ENCODE assay signal across 34 cellular contexts in the genomic region with DNA sequence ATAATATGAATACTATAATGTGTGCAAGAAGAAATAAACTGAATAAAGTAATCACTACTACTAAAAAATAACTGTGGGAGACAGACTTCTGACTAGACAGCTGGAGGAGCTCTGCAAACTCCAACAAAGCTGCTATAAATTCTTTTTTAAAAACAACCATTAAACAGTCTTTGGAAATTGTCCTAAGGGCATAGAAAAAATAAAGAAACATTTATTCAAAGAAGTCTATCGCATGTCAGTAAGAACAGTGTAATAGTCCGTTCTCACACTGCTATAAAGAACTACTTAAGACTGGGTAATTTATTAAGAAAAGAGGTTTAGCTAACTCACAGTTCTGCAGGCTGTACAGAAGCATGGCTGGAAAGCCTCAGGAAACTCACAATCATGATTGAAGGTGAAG. TPM values are rescaled to one million over a fixed set of nuclear protein-coding genes. Genes with fewer than 3 reads are reported as not detected.
"Had no signal": no experiment of that assay in that cellular context is flagged by ENCODE, and none has a peak within 500 bp of the region (broad histone marks: within the 10 kb centered on the region; RNA-seq: fewer than 3 reads in every experiment).

No MANE protein-coding gene starts in this region.

- H3K36me3 Mint-ChIP-seq: activated CD4-positive, alpha-beta memory T cell treated with anti-CD3 and anti-CD28 coated beads for 36 hours; activated CD8-positive, alpha-beta memory T cell treated with anti-CD3 and anti-CD28 coated beads, Interleukin-2, amount 10 ng/mL, durations not matched to agents 7 days and 5 days had no signal

- H3K4me1 Mint-ChIP-seq: activated CD4-positive, alpha-beta T cell treated with anti-CD3 and anti-CD28 coated beads for 36 hours; activated CD4-positive, alpha-beta T cell treated with anti-CD3 and anti-CD28 coated beads, Interleukin-2, amount 10 ng/mL, durations not matched to agents 24 days and 14 days; activated CD8-positive, alpha-beta memory T cell treated with anti-CD3 and anti-CD28 coated beads, Interleukin-2, amount 10 ng/mL, durations not matched to agents 7 days and 5 days; central memory CD8-positive, alpha-beta T cell; endodermal cell had no signal

- H3K4me3 Mint-ChIP-seq: activated CD4-positive, alpha-beta memory T cell treated with anti-CD3 and anti-CD28 coated beads for 36 hours; activated CD4-positive, alpha-beta T cell treated with anti-CD3 and anti-CD28 coated beads for 36 hours; activated CD4-positive, alpha-beta T cell treated with anti-CD3 and anti-CD28 coated beads, Interleukin-2, amount 10 ng/mL, durations not matched to agents 24 days and 14 days; activated CD8-positive, alpha-beta memory T cell treated with anti-CD3 and anti-CD28 coated beads, Interleukin-2, amount 10 ng/mL, durations not matched to agents 7 days and 5 days; activated CD8-positive, alpha-beta T cell treated with anti-CD3 and anti-CD28 coated beads, Interleukin-2, amount 10 ng/mL, durations not matched to agents 7 days and 5 days; activated naive CD4-positive, alpha-beta T cell treated with anti-CD3 and anti-CD28 coated beads for 36 hours; activated naive CD8-positive, alpha-beta T cell; activated T-helper 1 cell treated with anti-CD3 and anti-CD28 coated beads, Interleukin-12 subunit alpha, Interleukin-12 subunit beta, Interleukin-2, Interleukin-4 antibody, amounts not matched to agents 30 ng/mL and 10 ng/mL and 1 ng/mL, durations not matched to agents 14 hours and 24 hours and 36 hours; central memory CD8-positive, alpha-beta T cell; dendritic cell treated with granulocyte-macrophage colony-stimulating factor and Interleukin-4, amounts not matched to agents 40 ng/mL and 50 ng/mL, for 4 days; endodermal cell had no signal

- DNase-seq: activated CD4-positive, alpha-beta memory T cell treated with anti-CD3 and anti-CD28 coated beads for 36 hours; activated CD4-positive, alpha-beta T cell treated with anti-CD3 and anti-CD28 coated beads for 36 hours; activated CD4-positive, alpha-beta T cell treated with anti-CD3 and anti-CD28 coated beads, Interleukin-2, amount 10 ng/mL, durations not matched to agents 24 days and 14 days; activated CD4-positive, CD25-positive, alpha-beta regulatory T cell; activated CD4-positive, CD25-positive, alpha-beta regulatory T cell treated with anti-CD3 and anti-CD28 coated beads, Interleukin-2, amount 50 U/mL, for 72 hours; activated CD8-positive, alpha-beta memory T cell treated with anti-CD3 and anti-CD28 coated beads, Interleukin-2, amount 10 ng/mL, durations not matched to agents 7 days and 5 days; activated CD8-positive, alpha-beta memory T cell treated with anti-CD3 and anti-CD28 coated beads, Interleukin-2, amount 50 U/mL, for 4 hours; activated CD8-positive, alpha-beta T cell treated with anti-CD3 and anti-CD28 coated beads, Interleukin-2, amount 10 ng/mL, durations not matched to agents 7 days and 5 days; activated effector memory CD4-positive, alpha-beta T cell treated with anti-CD3 and anti-CD28 coated beads, Interleukin-2, amount 50 U/mL, for 16 hours; activated naive CD4-positive, alpha-beta T cell treated with anti-CD3 and anti-CD28 coated beads for 36 hours; activated T-cell treated with anti-CD3 and anti-CD28 coated beads, Interleukin-2, amount 50 U/mL, for 1 hour; activated T-cell treated with anti-CD3 and anti-CD28 coated beads, Interleukin-2, amount 50 U/mL, for 48 hours; amniotic stem cell; anterior cingulate cortex; brain microvascular endothelial cell; dorsolateral prefrontal cortex; effector memory CD4-positive, alpha-beta T cell; endodermal cell; erythroblast; foreskin keratinocyte; T-helper 2 cell had no signal

- H3K27me3 Mint-ChIP-seq: dendritic cell treated with granulocyte-macrophage colony-stimulating factor and Interleukin-4, amounts not matched to agents 40 ng/mL and 50 ng/mL, for 4 days had no signal

- H3K9me3 Mint-ChIP-seq: activated CD4-positive, alpha-beta memory T cell treated with anti-CD3 and anti-CD28 coated beads for 36 hours; activated CD4-positive, alpha-beta T cell treated with anti-CD3 and anti-CD28 coated beads, Interleukin-2, amount 10 ng/mL, durations not matched to agents 24 days and 14 days; activated naive CD4-positive, alpha-beta T cell treated with anti-CD3 and anti-CD28 coated beads for 36 hours; activated T-helper 1 cell treated with anti-CD3 and anti-CD28 coated beads, Interleukin-12 subunit alpha, Interleukin-12 subunit beta, Interleukin-2, Interleukin-4 antibody, amounts not matched to agents 30 ng/mL and 10 ng/mL and 1 ng/mL, durations not matched to agents 14 hours and 24 hours and 36 hours; activated T-helper 2 cell treated with anti-CD3 and anti-CD28 coated beads, Interferon-gamma antibody, Interleukin-2, Interleukin-4, amounts not matched to agents 10 μg/mL and 5 μg/mL and 100 μg/mL, durations not matched to agents 14 hours and 24 hours and 36 hours; central memory CD8-positive, alpha-beta T cell; dendritic cell treated with granulocyte-macrophage colony-stimulating factor and Interleukin-4, amounts not matched to agents 40 ng/mL and 50 ng/mL, for 4 days; endodermal cell had no signal

- H3K27ac Mint-ChIP-seq: activated CD4-positive, alpha-beta memory T cell treated with anti-CD3 and anti-CD28 coated beads for 36 hours; activated CD4-positive, alpha-beta T cell treated with anti-CD3 and anti-CD28 coated beads for 36 hours; activated CD4-positive, alpha-beta T cell treated with anti-CD3 and anti-CD28 coated beads, Interleukin-2, amount 10 ng/mL, durations not matched to agents 24 days and 14 days; activated CD8-positive, alpha-beta memory T cell treated with anti-CD3 and anti-CD28 coated beads, Interleukin-2, amount 10 ng/mL, durations not matched to agents 7 days and 5 days; activated CD8-positive, alpha-beta T cell treated with anti-CD3 and anti-CD28 coated beads, Interleukin-2, amount 10 ng/mL, durations not matched to agents 7 days and 5 days; activated naive CD4-positive, alpha-beta T cell treated with anti-CD3 and anti-CD28 coated beads for 36 hours; activated naive CD8-positive, alpha-beta T cell; activated T-helper 1 cell treated with anti-CD3 and anti-CD28 coated beads, Interleukin-12 subunit alpha, Interleukin-12 subunit beta, Interleukin-2, Interleukin-4 antibody, amounts not matched to agents 30 ng/mL and 10 ng/mL and 1 ng/mL, durations not matched to agents 14 hours and 24 hours and 36 hours; activated T-helper 2 cell treated with anti-CD3 and anti-CD28 coated beads, Interferon-gamma antibody, Interleukin-2, Interleukin-4, amounts not matched to agents 10 μg/mL and 5 μg/mL and 100 μg/mL, durations not matched to agents 14 hours and 24 hours and 36 hours; dendritic cell treated with granulocyte-macrophage colony-stimulating factor and Interleukin-4, amounts not matched to agents 40 ng/mL and 50 ng/mL, for 4 days; endodermal cell had no signal

RNA-seq across cellular contexts. Expression of a gene that starts 55.9 kb away (rescaled TPM):
- total RNA-seq: activated CD4-positive, alpha-beta memory T cell treated with anti-CD3 and anti-CD28 coated beads for 36 hours; activated CD4-positive, alpha-beta T cell treated with anti-CD3 and anti-CD28 coated beads for 36 hours; activated CD4-positive, alpha-beta T cell treated with anti-CD3 and anti-CD28 coated beads, Interleukin-2, amount 10 ng/mL, durations not matched to agents 24 days and 14 days; activated CD8-positive, alpha-beta memory T cell treated with anti-CD3 and anti-CD28 coated beads, Interleukin-2, amount 10 ng/mL, durations not matched to agents 7 days and 5 days; activated CD8-positive, alpha-beta T cell treated with anti-CD3 and anti-CD28 coated beads, Interleukin-2, amount 10 ng/mL, durations not matched to agents 7 days and 5 days; activated naive CD4-positive, alpha-beta T cell treated with anti-CD3 and anti-CD28 coated beads for 36 hours; activated T-helper 1 cell treated with anti-CD3 and anti-CD28 coated beads, Interleukin-12 subunit alpha, Interleukin-12 subunit beta, Interleukin-2, Interleukin-4 antibody, amounts not matched to agents 30 ng/mL and 10 ng/mL and 1 ng/mL, durations not matched to agents 14 hours and 24 hours and 36 hours; activated T-helper 2 cell treated with anti-CD3 and anti-CD28 coated beads, Interferon-gamma antibody, Interleukin-2, Interleukin-4, amounts not matched to agents 10 μg/mL and 5 μg/mL and 100 μg/mL, durations not matched to agents 14 hours and 24 hours and 36 hours; astrocyte; bronchial epithelial cell; cardiac septum; cerebellum; endodermal cell; esophagus muscularis mucosa; foreskin keratinocyte; gastroesophageal sphincter; glomerular endothelial cell; T-helper 1 cell treated with Interleukin-12 subunit alpha and Interleukin-12 subunit beta and Interleukin-4 antibody, amounts not matched to agents 30 ng/mL and 1 ng/mL, for 36 hours had no signal
